Comparison of ENCODE assay signal across 16 cellular contexts in the genomic region with DNA sequence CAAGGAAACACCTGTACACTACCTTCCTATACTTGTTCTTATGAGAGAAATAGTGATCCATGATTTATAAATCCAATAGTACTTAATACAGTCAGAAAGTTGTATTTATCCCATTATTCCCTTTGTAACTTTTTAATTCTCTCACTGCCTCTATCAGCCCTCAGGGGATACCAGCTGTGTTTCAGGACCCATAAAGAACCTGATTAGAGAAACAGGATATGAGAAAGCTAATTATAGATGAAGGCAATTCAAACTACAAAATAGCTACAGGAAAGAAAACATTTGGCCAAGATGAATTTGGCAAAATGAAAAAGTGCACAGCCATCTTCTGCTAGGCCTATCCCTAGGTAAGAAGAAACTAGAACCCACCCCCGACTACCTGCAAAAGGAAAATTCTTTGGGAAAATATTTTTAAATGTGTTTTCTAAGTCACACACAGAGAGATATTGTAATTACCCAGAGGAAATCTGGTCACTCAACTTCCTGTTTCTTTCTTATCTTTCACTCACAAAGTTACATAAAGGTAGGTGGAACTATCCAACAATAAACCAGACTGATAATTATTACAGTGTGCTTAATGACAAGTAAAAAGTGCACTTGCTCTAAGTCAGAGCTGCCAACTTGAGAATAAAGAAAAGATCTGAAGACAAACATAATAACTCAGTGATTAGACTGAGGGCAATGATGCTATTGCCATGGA.
DNase-seq lines count a peak whose midpoint lies in the region; ATAC-seq, FAIRE-seq and TF ChIP-seq lines count a peak whose summit lies in the region.
"Had no signal": no experiment of that assay in that cellular context is flagged by ENCODE, and none has a peak within 500 bp of the region (broad histone marks: within the 10 kb centered on the region; RNA-seq: fewer than 3 reads in every experiment).

No MANE protein-coding gene starts in this region.

- H3K9ac ChIP-seq in endothelial cell of umbilical vein (replicated peaks; ENCODE audit: extremely low read depth, insufficient read depth, low read length), result no peak overlapping the region

- BruUV-seq in endothelial cell of umbilical vein (replicated peaks; lab: Mats Ljungman, UMichigan), result no TSS peak
- BruUV-seq in Caco-2 (replicated peaks; lab: Mats Ljungman, UMichigan), result no TSS peak

- H3K9me3 Mint-ChIP-seq in Caco-2 (ENCODE audit: unreplicated experiment), result no peaks in the 10 kb centered on the region
- H3K9me3 Mint-ChIP-seq: activated naive CD4-positive, alpha-beta T cell treated with anti-CD3 and anti-CD28 coated beads, Interleukin-2, amount 50 U/mL, for 24 hours had no signal

- CTCF ChIA-PET in endothelial cell of umbilical vein (lab: Charles Lee), result no interaction called here
- CTCF ChIA-PET in Caco-2 (lab: Charles Lee), result no interaction called here

- no peaks in the 10 kb centered on the region for H3K27me3 Mint-ChIP-seq in Caco-2 (ENCODE audit: insufficient read depth, unreplicated experiment)
- H3K27me3 Mint-ChIP-seq: activated naive CD4-positive, alpha-beta T cell treated with anti-CD3 and anti-CD28 coated beads, Interleukin-2, amount 50 U/mL, for 24 hours had no signal

- DNase-seq in endothelial cell of umbilical vein (ENCODE audit: low read depth, low spot score) (peak; percentile 2), activated T-cell treated with anti-CD3 and anti-CD28 coated beads for 4 hours (no peak), DMS79 treated with DMSO at 0.1 percent for 48 hours (lab: John Stamatoyannopoulos, UW) (no peak), Caco-2 (no peak), DMS 273 treated with DMSO at 0.1 percent for 48 hours (lab: John Stamatoyannopoulos, UW) (no peak)
- DNase-seq: central memory CD4-positive, alpha-beta T cell; esophagus squamous epithelium; hippocampal formation; NCI-H526 treated with DMSO at 0.1 percent for 48 hours; substantia nigra had no signal

- H3K27ac ChIP-seq in endothelial cell of umbilical vein (ENCODE audit: insufficient read depth, low read depth, low read length), result no peak overlapping the region
- H3K27ac ChIP-seq: esophagus squamous epithelium had no signal

- no peak for TF ChIP-seq POLR2A in endothelial cell of umbilical vein (IDR thresholded peaks at IDR 0.05; ENCODE audit: low read depth, low read length)

- H3K27me3 ChIP-seq in endothelial cell of umbilical vein (ENCODE audit: control insufficient read depth in 2 of 2, insufficient read depth in 2 of 2, low read length in 2 of 2), result no peaks in the 10 kb centered on the region
- no peaks in the 10 kb centered on the region for H3K27me3 ChIP-seq in Caco-2 (replicated peaks; ENCODE audit: control insufficient read depth, insufficient read depth, low read length)
- H3K27me3 ChIP-seq: esophagus squamous epithelium had no signal

- H3K4me3 Mint-ChIP-seq in Caco-2 (ENCODE audit: unreplicated experiment), result no peak overlapping the region
- H3K4me3 Mint-ChIP-seq: activated naive CD4-positive, alpha-beta T cell treated with anti-CD3 and anti-CD28 coated beads, Interleukin-2, amount 50 U/mL, for 24 hours; CD14-positive monocyte; neural crest cell had no signal

- TF ChIP-seq CTCF in endothelial cell of umbilical vein (IDR thresholded peaks at IDR 0.05; ENCODE audit: extremely low read depth in 1 of 2, insufficient read depth in 1 of 2, low read depth in 1 of 2, low read length in 2 of 2), result no peak
- no peak for TF ChIP-seq CTCF in Caco-2 (IDR thresholded peaks at IDR 0.05; ENCODE audit: insufficient read depth in 1 of 2, low read depth in 1 of 2, low read length in 1 of 2, severe bottlenecking in 1 of 2, unreplicated experiment in 1 of 2)

- H3K36me3 Mint-ChIP-seq in Caco-2 (ENCODE audit: insufficient read depth, unreplicated experiment), result no peaks in the 10 kb centered on the region
- H3K36me3 Mint-ChIP-seq: activated naive CD4-positive, alpha-beta T cell treated with anti-CD3 and anti-CD28 coated beads, Interleukin-2, amount 50 U/mL, for 24 hours; CD14-positive monocyte had no signal

- no peaks in the 10 kb centered on the region for H4K20me1 ChIP-seq in endothelial cell of umbilical vein (replicated peaks; ENCODE audit: control insufficient read depth, extremely low read depth, insufficient read depth, low read length)

- dilution Hi-C loops in endothelial cell of umbilical vein (cut with MboI; ENCODE audit: extremely low pct_ligation_motif_present, low sequenced_read_pairs), result no loop called here

- no peaks in the 10 kb centered on the region for H3K4me1 Mint-ChIP-seq in Caco-2 (ENCODE audit: low read depth, unreplicated experiment)
- H3K4me1 Mint-ChIP-seq: activated naive CD4-positive, alpha-beta T cell treated with anti-CD3 and anti-CD28 coated beads, Interleukin-2, amount 50 U/mL, for 24 hours; CD14-positive monocyte had no signal

- H3K36me3 ChIP-seq in endothelial cell of umbilical vein (ENCODE audit: control insufficient read depth in 2 of 2, extremely low read depth in 1 of 2, insufficient read depth in 2 of 2, low read length in 2 of 2) (no peaks in the 10 kb centered on the region), Caco-2 (ENCODE audit: control insufficient read depth, insufficient read depth, low read length) (no peaks in the 10 kb centered on the region)
- H3K36me3 ChIP-seq: esophagus squamous epithelium had no signal

- no peaks in the 10 kb centered on the region for H3K9me3 ChIP-seq in endothelial cell of umbilical vein (replicated peaks; ENCODE audit: control insufficient read depth, insufficient read depth, low read length)
- H3K9me3 ChIP-seq in Caco-2, result no peaks in the 10 kb centered on the region
- H3K9me3 ChIP-seq: esophagus squamous epithelium had no signal

- ATAC-seq in GM19035 (IDR thresholded peaks at IDR 0.05; ENCODE audit: unreplicated experiment) (peak; percentile 56), HG02610 (IDR thresholded peaks at IDR 0.05; ENCODE audit: unreplicated experiment) (peak; percentile 49), HG03432 (IDR thresholded peaks at IDR 0.05; ENCODE audit: unreplicated experiment) (peak; percentile 71)

- no peak overlapping the region for H3K4me2 ChIP-seq in endothelial cell of umbilical vein (ENCODE audit: insufficient read depth, low read length)

- POLR2A ChIA-PET in endothelial cell of umbilical vein (lab: Charles Lee) (no interaction called here), Caco-2 (lab: Charles Lee) (no interaction called here)

- no peak overlapping the region for H3K4me3 ChIP-seq in endothelial cell of umbilical vein (replicated peaks in 1 of 3; ENCODE audit: insufficient read depth in 1 of 3, low read depth in 1 of 3, low read length in 3 of 3)
- no peak overlapping the region for H3K4me3 ChIP-seq in Caco-2 (ENCODE audit: low read depth, low read length)
- H3K4me3 ChIP-seq: esophagus squamous epithelium had no signal

- no peak for FAIRE-seq in endothelial cell of umbilical vein (lab: Jason Lieb, UNC)

- intact Hi-C loops in endothelial cell of umbilical vein (cut with micrococcal nuclease) (no loop called here), Caco-2 (cut with micrococcal nuclease; ENCODE audit: unreplicated experiment) (no loop called here)

- H3K27ac Mint-ChIP-seq in Caco-2 (ENCODE audit: unreplicated experiment), result no peak overlapping the region
- H3K27ac Mint-ChIP-seq: activated naive CD4-positive, alpha-beta T cell treated with anti-CD3 and anti-CD28 coated beads, Interleukin-2, amount 50 U/mL, for 24 hours; CD14-positive monocyte had no signal

- H2AFZ ChIP-seq in endothelial cell of umbilical vein (ENCODE audit: low read depth, low read length), result no peak overlapping the region

- H3K9me1 ChIP-seq in endothelial cell of umbilical vein (replicated peaks; ENCODE audit: control insufficient read depth, extremely low read depth, insufficient read depth, low read length), result no peaks in the 10 kb centered on the region

- no peaks in the 10 kb centered on the region for H3K79me2 ChIP-seq in endothelial cell of umbilical vein (ENCODE audit: control insufficient read depth, insufficient read depth, low read length)

- no peaks in the 10 kb centered on the region for H3K4me1 ChIP-seq in endothelial cell of umbilical vein (ENCODE audit: control insufficient read depth, extremely low read depth, insufficient read depth, low read length)
- H3K4me1 ChIP-seq in Caco-2, result no peaks in the 10 kb centered on the region
- H3K4me1 ChIP-seq: esophagus squamous epithelium had no signal

TF ChIP-seq in endothelial cell of umbilical vein, 7 proteins besides CTCF, POLR2A, EP300 and RAD21:
- TF ChIP-seq, protein P1, sequence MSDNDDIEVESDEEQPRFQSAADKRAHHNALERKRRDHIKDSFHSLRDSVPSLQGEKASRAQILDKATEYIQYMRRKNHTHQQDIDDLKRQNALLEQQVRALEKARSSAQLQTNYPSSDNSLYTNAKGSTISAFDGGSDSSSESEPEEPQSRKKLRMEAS (IDR thresholded peaks at IDR 0.05; ENCODE audit: insufficient read depth, insufficient read length), result no peak
- no peak for TF ChIP-seq JUN (IDR thresholded peaks at IDR 0.05; ENCODE audit: borderline replicate concordance, insufficient read depth, insufficient read length, low read depth)
- TF ChIP-seq POLR2AphosphoS5 (IDR thresholded peaks at IDR 0.05; ENCODE audit: insufficient read depth, low read depth, low read length), result no peak
- TF ChIP-seq MYC (IDR thresholded peaks at IDR 0.05; ENCODE audit: low read depth, low read length), result no peak
- no peak for TF ChIP-seq GATA2 (IDR thresholded peaks at IDR 0.05; ENCODE audit: insufficient read depth, insufficient read length, low read depth, low read length)
- no peak for TF ChIP-seq FOS (IDR thresholded peaks at IDR 0.05; ENCODE audit: borderline replicate concordance, insufficient read depth, low read length)
- TF ChIP-seq EZH2 (IDR thresholded peaks at IDR 0.05; ENCODE audit: borderline replicate concordance, low read depth, low read length, severe bottlenecking), result no peak
TF ChIP-seq in endothelial cell of umbilical vein: peak in this region for 0.
